ENCODE assay signal across 23 cellular contexts in genomic region chr17:49505854-49506253, GRCh38. TPM values are rescaled to one million over a fixed set of nuclear protein-coding genes. Genes with fewer than 3 reads are reported as not detected.
DNase-seq lines count a peak whose midpoint lies in the region; ATAC-seq, FAIRE-seq and TF ChIP-seq lines count a peak whose summit lies in the region.
"Had no signal": no experiment of that assay in that cellular context is flagged by ENCODE, and none has a peak within 500 bp of the region (broad histone marks: within the 10 kb centered on the region; RNA-seq: fewer than 3 reads in every experiment).

No MANE protein-coding gene starts in this region.

- ATAC-seq in HepG2, result no peak
- ATAC-seq in HG02623 (IDR thresholded peaks at IDR 0.05; ENCODE audit: unreplicated experiment), result no peak
- ATAC-seq: CD8-positive, alpha-beta T cell; GM12878 had no signal

- H2BK120ac ChIP-seq in neuronal stem cell (ENCODE audit: low read depth, low read length), result peak overlapping the region; percentile 43

- H3K9ac ChIP-seq in liver (ENCODE audit: low read depth in 1 of 2, low read length in 2 of 2), result no peak overlapping the region
- no peak overlapping the region for H3K9ac ChIP-seq in HepG2 (ENCODE audit: insufficient read depth, low read depth, low read length)
- peak overlapping the region; percentile 70 for H3K9ac ChIP-seq in neuronal stem cell (ENCODE audit: low read depth, low read length, poor library complexity)
- H3K9ac ChIP-seq: KMS-11 had no signal

- 74% methylated on average over 14 of the region's 14 CpGs for WGBS in liver
- WGBS in HepG2 (ENCODE audit: low lambda C conversion rate), result 56% methylated on average over 12 of the region's 14 CpGs
- no CpG with 5 or more reads among the region's 14 CpGs for WGBS in neuronal stem cell (ENCODE audit: extremely low coverage in 2 of 2, insufficient read length in 2 of 2, insufficient replicate concordance in 1 of 2), 2 donors

- H2BK15ac ChIP-seq in neuronal stem cell (ENCODE audit: low read length), result peak overlapping the region; percentile 87

- H2AK5ac ChIP-seq in neuronal stem cell (ENCODE audit: low read depth, low read length), result peak overlapping the region; percentile 92

- peak overlapping the region; percentile 79 for H3K18ac ChIP-seq in neuronal stem cell (ENCODE audit: low read length)

- no peak for TF ChIP-seq POLR2A in HepG2 (IDR thresholded peaks at IDR 0.05; ENCODE audit: insufficient read depth in 1 of 2, low read depth in 2 of 2, low read length in 2 of 2)

- POLR2A ChIA-PET in HepG2 (lab: Yijun Ruan, JAX), result no interaction called here

- CTCF ChIA-PET in HepG2 (lab: Yijun Ruan, JAX; ENCODE audit: low intra/inter-chr PET ratio, low total read pairs), result no interaction called here

- in situ Hi-C loops in HepG2 (cut with HindIII; ENCODE audit: extremely low pct_ligation_motif_present, low pct_unique_long_range_greater_than_20kb), result no loop called here

- H3K9me3 ChIP-seq in liver (ENCODE audit: control insufficient read depth in 4 of 4, low read length in 3 of 4) (no peaks in the 10 kb centered on the region), HepG2 (ENCODE audit: low read length) (no peaks in the 10 kb centered on the region), neuronal stem cell (replicated peaks in 1 of 2; ENCODE audit: control insufficient read depth in 2 of 2, insufficient read depth in 1 of 2, low read depth in 1 of 2, low read length in 2 of 2) (no peaks in the 10 kb centered on the region)
- H3K9me3 ChIP-seq: HAP-1, Peyer's patch had no signal

- no peak overlapping the region for H2AFZ ChIP-seq in HepG2 (ENCODE audit: low read length)
- H2AFZ ChIP-seq in neuronal stem cell (ENCODE audit: low read length), result no peak overlapping the region

- peaks cover 2% of the 10 kb centered on the region for H3K79me1 ChIP-seq in neuronal stem cell (ENCODE audit: low read depth, low read length)

- H3K79me2 ChIP-seq in HepG2 (ENCODE audit: insufficient read depth, low read length), result no peaks in the 10 kb centered on the region

- peak overlapping the region; percentile 95 for H2BK12ac ChIP-seq in neuronal stem cell (ENCODE audit: low read length)

- no peaks in the 10 kb centered on the region for H3K36me3 ChIP-seq in liver (ENCODE audit: control insufficient read depth in 4 of 4, insufficient read depth in 3 of 4, low read depth in 1 of 4, low read length in 3 of 4)
- no peaks in the 10 kb centered on the region for H3K36me3 ChIP-seq in HepG2 (replicated peaks in 1 of 2; ENCODE audit: control insufficient read depth in 1 of 2, insufficient read depth in 2 of 2, low read length in 2 of 2)
- peaks cover 0 to 8% of the 10 kb centered on the region in 2 donors for H3K36me3 ChIP-seq in neuronal stem cell (replicated peaks in 1 of 2; ENCODE audit: control insufficient read depth in 2 of 2, insufficient read depth in 2 of 2, low read length in 2 of 2)
- H3K36me3 ChIP-seq: HAP-1, Peyer's patch had no signal

- no peaks in the 10 kb centered on the region for H4K20me1 ChIP-seq in HepG2 (ENCODE audit: insufficient read depth, low read length)

- H3K4ac ChIP-seq in neuronal stem cell (ENCODE audit: low read length), result no peak overlapping the region

- FAIRE-seq in HepG2 (lab: Jason Lieb, UNC), result no peak
- FAIRE-seq: GM12878 had no signal

- no peaks in the 10 kb centered on the region for H3K27me3 ChIP-seq in liver (ENCODE audit: control insufficient read depth in 4 of 4, insufficient read depth in 4 of 4, low read length in 3 of 4)
- peaks cover 2 to 66% of the 10 kb centered on the region in 2 experiments; a peak in 4 of 5 replicates for H3K27me3 ChIP-seq in HepG2 (ENCODE audit: control insufficient read depth in 1 of 2, insufficient read depth in 2 of 2, low read length in 2 of 2)
- peaks cover 0 to 39% (median 0%) of the 10 kb centered on the region in 3 experiments for H3K27me3 ChIP-seq in neuronal stem cell (ENCODE audit: control insufficient read depth in 3 of 3, insufficient read depth in 3 of 3, low read depth in 1 of 3, low read length in 3 of 3)
- H3K27me3 ChIP-seq: Peyer's patch had no signal

- peak overlapping the region; percentile 39 for H3K14ac ChIP-seq in neuronal stem cell (ENCODE audit: low read length)

- H3K23ac ChIP-seq in neuronal stem cell (ENCODE audit: low read depth, low read length, poor library complexity), result peak overlapping the region; percentile 82

- H3K4me1 ChIP-seq in liver (ENCODE audit: control insufficient read depth in 4 of 4, insufficient read depth in 4 of 4, low read length in 3 of 4) (peaks cover 0 to 4% (median 0%) of the 10 kb centered on the region in 4 donors), HepG2 (ENCODE audit: insufficient read depth, low read length) (peaks cover 53% of the 10 kb centered on the region), neuronal stem cell (ENCODE audit: control insufficient read depth in 2 of 2, insufficient read depth in 1 of 2, low read depth in 1 of 2, low read length in 2 of 2) (peaks cover 12 to 26% of the 10 kb centered on the region in 2 donors)
- H3K4me1 ChIP-seq: Peyer's patch had no signal

- H3K4me2 ChIP-seq in HepG2 (ENCODE audit: low read depth, low read length) (no peak overlapping the region), neuronal stem cell (ENCODE audit: insufficient read depth, low read length, poor library complexity, severe bottlenecking) (no peak overlapping the region)
- H3K4me2 ChIP-seq: KMS-11 had no signal

- intact Hi-C loops in HepG2 (cut with micrococcal nuclease; ENCODE audit: unreplicated experiment), result no loop called here

- BruUV-seq in HepG2 (replicated peaks; lab: Mats Ljungman, UMichigan), result no TSS peak

- H3K27ac ChIP-seq in liver (ENCODE audit: low read depth in 1 of 2, low read length in 2 of 2) (peak overlapping the region in 1 of 2 donors; percentile 55), HepG2 (ENCODE audit: extremely low read length, insufficient read depth, low read length) (no peak overlapping the region), neuronal stem cell (replicated peaks; ENCODE audit: low read length) (no peak overlapping the region)
- H3K27ac ChIP-seq: KMS-11, Peyer's patch had no signal

- TF ChIP-seq CTCF in liver (IDR thresholded peaks at IDR 0.05; ENCODE audit: low read depth, low read length, missing input control) (no peak), HepG2 (CRISPR knock-in tag; IDR thresholded peaks at IDR 0.05) (no peak)

- peak overlapping the region; percentile 59 for H2BK5ac ChIP-seq in neuronal stem cell (ENCODE audit: low read length)

- DNase-seq in HepG2 (ENCODE audit: low spot score), result no peak
- DNase-seq in left kidney (ENCODE audit: low read depth, low spot score), result peak; percentile 48
- DNase-seq in neuronal stem cell (ENCODE audit: low spot score), result no peak
- no peak for DNase-seq in superior temporal gyrus (ENCODE audit: extremely low spot score)
- no peak for DNase-seq in NCI-H1048 (lab: John Stamatoyannopoulos, UW)
- DNase-seq: AML-193; C1 segment of cervical spinal cord; CD8-positive, alpha-beta T cell; DND-41; IMR-90; NCI-H1105; NCI-H146; NCI-H2029; NCI-H345; NCI-H524 treated with DMSO at 0.1 percent for 48 hours; NCI-H82; Peyer's patch had no signal

- H4K8ac ChIP-seq in neuronal stem cell (ENCODE audit: low read depth, low read length), result no peak overlapping the region

- TF ChIP-seq RAD21 in liver (IDR thresholded peaks at IDR 0.05) (no peak), HepG2 (CRISPR knock-in tag; IDR thresholded peaks at IDR 0.05) (no peak)

- no peak for TF ChIP-seq EP300 in HepG2 (IDR thresholded peaks at IDR 0.05; ENCODE audit: low read depth in 2 of 2, low read length in 2 of 2)
- TF ChIP-seq EP300 in HepG2 (CRISPR knock-in tag; IDR thresholded peaks at IDR 0.05; ENCODE audit: borderline replicate concordance), result no peak

- H4K91ac ChIP-seq in neuronal stem cell (ENCODE audit: low read depth, low read length, poor library complexity), result no peak overlapping the region

- no peak overlapping the region for H3K4me3 ChIP-seq in liver (ENCODE audit: low read depth in 1 of 3, low read length in 3 of 3)
- H3K4me3 ChIP-seq in HepG2 (replicated peaks in 1 of 3; ENCODE audit: insufficient read depth in 1 of 3, low read depth in 2 of 3, low read length in 3 of 3), result no peak overlapping the region
- no peak overlapping the region for H3K4me3 ChIP-seq in neuronal stem cell (ENCODE audit: low read length in 2 of 2)
- H3K4me3 ChIP-seq: GM12878, HAP-1, Peyer's patch had no signal

TF ChIP-seq in liver, 16 proteins besides CTCF, POLR2A, EP300 and RAD21 (continues in another document):
- TF ChIP-seq RXRA (IDR thresholded peaks at IDR 0.05) (peak; percentile 14 to 22), JUND (IDR thresholded peaks at IDR 0.05) (no peak), GABPA (IDR thresholded peaks at IDR 0.05 in 1 of 2, conservative IDR thresholded peaks at IDR 0.05 in 1 of 2) (no peak)

TF ChIP-seq in HepG2, 621 proteins besides CTCF, POLR2A, EP300 and RAD21 (continues in another document):
- TF ChIP-seq REPIN1 (CRISPR knock-in tag; IDR thresholded peaks at IDR 0.05; ENCODE audit: borderline replicate concordance, low read depth) (no peak), ISL2 (CRISPR knock-in tag; IDR thresholded peaks at IDR 0.05) (no peak)

RNA-seq across cellular contexts. Expression of gene NGFR, which starts 10.8 kb away (rescaled TPM):
- total RNA-seq in liver (10 to 100 TPM; 10.7 to 11.0 TPM), HepG2 (2016; rRNA removed; fragmentation: Illumina TruSeq; extraction: Trizol) (0.41 and 1.1 TPM in 2 replicates)
- polyA plus RNA-seq in liver (10 to 100 TPM in 1 of 2 donors, 1 to 10 TPM in 1; 6.9 to 10.3 TPM), HepG2 (2011; rRNA removed) (1.8 and 2.7 TPM in 2 replicates)
- 0.10 TPM in 1 of 2 replicates, not detected in the other for total RNA-seq in HepG2 (2016; cell fraction: cytosol; rRNA removed; fragmentation: Illumina TruSeq; extraction: Trizol; ENCODE audit: low read depth)
- total RNA-seq in HepG2 (2016; cell fraction: insoluble cytoplasmic fraction; rRNA removed; fragmentation: Illumina TruSeq; extraction: Trizol), result 0.30 and 1.4 TPM in 2 replicates
- total RNA-seq in HepG2 (2016; cell fraction: membrane; rRNA removed; fragmentation: Illumina TruSeq; extraction: Trizol), result 0.21 and 0.40 TPM in 2 replicates
- total RNA-seq in HepG2 (2016; cell fraction: nucleus; rRNA removed; fragmentation: Illumina TruSeq; extraction: Trizol), result 1.3 and 1.6 TPM in 2 replicates
- polyA plus RNA-seq in HepG2 (2011; cell fraction: cytosol; rRNA removed), result 1.9 and 2.8 TPM in 2 replicates
- polyA plus RNA-seq in HepG2 (2011; cell fraction: nucleus; rRNA removed), result 1.5 and 2.5 TPM in 2 replicates
- polyA plus RNA-seq in HepG2 (2012), result 0.27 and 1.0 TPM in 2 replicates
- 0.11 and 0.15 TPM in 2 replicates for polyA plus RNA-seq in HepG2 (2016; cell fraction: cytosol; fragmentation: Illumina TruSeq; extraction: Trizol; ENCODE audit: low read depth)
- 0.46 and 0.72 TPM in 2 replicates for polyA plus RNA-seq in HepG2 (2016; cell fraction: insoluble cytoplasmic fraction; fragmentation: Illumina TruSeq; extraction: Trizol; ENCODE audit: low read depth)
- 0.15 and 0.29 TPM in 2 replicates for polyA plus RNA-seq in HepG2 (2016; cell fraction: membrane; fragmentation: Illumina TruSeq; extraction: Trizol; ENCODE audit: low read depth)
- 4.1 and 4.2 TPM in 2 replicates for polyA plus RNA-seq in HepG2 (2016; cell fraction: nucleus; fragmentation: Illumina TruSeq; extraction: Trizol; ENCODE audit: insufficient read depth, low read depth)
- 0.07 and 4.0 TPM in 2 replicates for polyA minus RNA-seq in HepG2 (2011; rRNA and poly(A)+ RNA removed; ENCODE audit: low replicate concordance)
- polyA minus RNA-seq in HepG2 (2011; cell fraction: cytosol; rRNA and poly(A)+ RNA removed), result 1.2 and 1.3 TPM in 2 replicates
- 0.39 and 0.62 TPM in 2 replicates for polyA minus RNA-seq in HepG2 (2011; cell fraction: nucleus; rRNA and poly(A)+ RNA removed)
- 29.4 TPM for polyA plus RNA-seq in neuronal stem cell (2013, experiment 1 of 2)
- 29.5 TPM for polyA plus RNA-seq in neuronal stem cell (2013, experiment 2 of 2)
- polyA plus RNA-seq: AG04450 had no signal
